Comparison of ENCODE assay signal across 9 cellular contexts in genomic region chr1:219927298-219927955, GRCh38. TPM values are rescaled to one million over a fixed set of nuclear protein-coding genes. Genes with fewer than 3 reads are reported as not detected.
DNase-seq lines count a peak whose midpoint lies in the region; ATAC-seq, FAIRE-seq and TF ChIP-seq lines count a peak whose summit lies in the region.
"Had no signal": no experiment of that assay in that cellular context is flagged by ENCODE, and none has a peak within 500 bp of the region (broad histone marks: within the 10 kb centered on the region; RNA-seq: fewer than 3 reads in every experiment).

No MANE protein-coding gene starts in this region.

- no peak for FAIRE-seq in HTR-8/SVneo (lab: Jason Lieb, UNC)

- no peak for ATAC-seq in activated T-cell treated with anti-CD3 and anti-CD28 coated beads, Interleukin-2, amount 50 U/mL, for 4 hours
- ATAC-seq in right lobe of liver (peak; percentile 22 to 48 (median 31)), thoracic aorta (ENCODE audit: insufficient number of reproducible peaks, low FRiP score, low read depth) (no peak), mucosa of descending colon (no peak)

- peaks cover 50% of the 10 kb centered on the region for H3K27me3 Mint-ChIP-seq in activated T-cell treated with anti-CD3 and anti-CD28 coated beads, Interleukin-2, amount 50 U/mL, for 4 hours (ENCODE audit: low read depth)
- peaks cover 34% of the 10 kb centered on the region for H3K27me3 Mint-ChIP-seq in activated naive CD8-positive, alpha-beta T cell

- H3K4me3 Mint-ChIP-seq in activated T-cell treated with anti-CD3 and anti-CD28 coated beads, Interleukin-2, amount 50 U/mL, for 4 hours = peak overlapping the region; percentile 27
- peak overlapping the region; percentile 81 for H3K4me3 Mint-ChIP-seq in activated naive CD8-positive, alpha-beta T cell

- no peak for TF ChIP-seq POLR2A in right lobe of liver (IDR thresholded peaks at IDR 0.05)

- intact Hi-C loops in right lobe of liver (cut with DNase I) (no loop called here), mucosa of descending colon (cut with DNase I, micrococcal nuclease) (no loop called here)

- H3K27me3 ChIP-seq in right lobe of liver (no peaks in the 10 kb centered on the region), thoracic aorta (replicated peaks; ENCODE audit: insufficient read depth) (no peaks in the 10 kb centered on the region)

- H3K36me3 Mint-ChIP-seq in activated T-cell treated with anti-CD3 and anti-CD28 coated beads, Interleukin-2, amount 50 U/mL, for 4 hours (ENCODE audit: insufficient read depth) = no peaks in the 10 kb centered on the region
- no peaks in the 10 kb centered on the region for H3K36me3 Mint-ChIP-seq in activated naive CD8-positive, alpha-beta T cell

- peaks cover 12% of the 10 kb centered on the region for H3K4me1 Mint-ChIP-seq in activated T-cell treated with anti-CD3 and anti-CD28 coated beads, Interleukin-2, amount 50 U/mL, for 4 hours (ENCODE audit: low read depth)
- peaks cover 10% of the 10 kb centered on the region for H3K4me1 Mint-ChIP-seq in activated naive CD8-positive, alpha-beta T cell (ENCODE audit: low read depth)

- H3K4me3 ChIP-seq in right lobe of liver (peak overlapping the region; percentile 53 to 81 (median 74)), thoracic aorta (peak overlapping the region; percentile 65), mucosa of descending colon (no peak overlapping the region)

- H3K36me3 ChIP-seq in right lobe of liver (peaks cover 0 to 27% (median 7%) of the 10 kb centered on the region in 4 donors), thoracic aorta (no peaks in the 10 kb centered on the region), mucosa of descending colon (ENCODE audit: low read depth) (no peaks in the 10 kb centered on the region)

- no peaks in the 10 kb centered on the region for H3K9me3 Mint-ChIP-seq in activated T-cell treated with anti-CD3 and anti-CD28 coated beads, Interleukin-2, amount 50 U/mL, for 4 hours
- no peaks in the 10 kb centered on the region for H3K9me3 Mint-ChIP-seq in activated naive CD8-positive, alpha-beta T cell (ENCODE audit: low read depth)

- TF ChIP-seq CTCF in right lobe of liver (IDR thresholded peaks at IDR 0.05) (no peak), thoracic aorta (IDR thresholded peaks at IDR 0.05) (no peak), mucosa of descending colon (IDR thresholded peaks at IDR 0.05) (no peak)

- H3K27ac ChIP-seq in right lobe of liver = peak overlapping the region; percentile 65 to 88 (median 87)
- H3K27ac ChIP-seq in thoracic aorta = no peak overlapping the region

- no peaks in the 10 kb centered on the region for H3K9me3 ChIP-seq in right lobe of liver
- H3K9me3 ChIP-seq in thoracic aorta = no peaks in the 10 kb centered on the region
- no peaks in the 10 kb centered on the region for H3K9me3 ChIP-seq in mucosa of descending colon

- H3K4me1 ChIP-seq in right lobe of liver = peaks cover 0 to 54% (median 20%) of the 10 kb centered on the region in 4 donors
- peaks cover 0 to 10% of the 10 kb centered on the region in 2 donors for H3K4me1 ChIP-seq in thoracic aorta (ENCODE audit: control insufficient read depth in 1 of 2, low read depth in 2 of 2)
- H3K4me1 ChIP-seq in mucosa of descending colon (ENCODE audit: low read depth) = peaks cover 11% of the 10 kb centered on the region

- 12% methylated on average over 9 of the region's 31 CpGs for WGBS in right lobe of liver (ENCODE audit: insufficient coverage, low coverage, low lambda C conversion rate, missing lambda C conversion rate)

- no peak for DNase-seq in activated T-cell treated with anti-CD3 and anti-CD28 coated beads, Interleukin-2, amount 50 U/mL, for 4 hours
- no peak for DNase-seq in activated T-cell treated with anti-CD3 and anti-CD28 coated beads, Interleukin-2, amount 50 U/mL, for 48 hours
- DNase-seq in right lobe of liver = no peak
- no peak for DNase-seq in thoracic aorta (ENCODE audit: low spot score)
- DNase-seq in HTR-8/SVneo (ENCODE audit: insufficient read length, low spot score) = no peak
- DNase-seq in Ammon's horn (ENCODE audit: low spot score) = no peak
- no peak for DNase-seq in mucosa of descending colon
- DNase-seq: effector CD4-positive, alpha-beta T cell had no signal

- H3K27ac Mint-ChIP-seq in activated naive CD8-positive, alpha-beta T cell = no peak overlapping the region

RNA-seq across cellular contexts. Expression of gene SLC30A10, which starts 0.9 kb away (rescaled TPM):
- not detected for total RNA-seq in activated T-cell treated with anti-CD3 and anti-CD28 coated beads, Interleukin-2, amount 50 U/mL, for 4 hours
- total RNA-seq in right lobe of liver = 10 to 100 TPM; 25.5 to 55.5 (median 36.6) TPM
- total RNA-seq in thoracic aorta = not detected
- 10 to 100 TPM; 11.3 to 38.0 (median 34.3) TPM for total RNA-seq in mucosa of descending colon

Comparison
In these comparisons a context has a peak if more than half of its experiments do, and no peak if none do; other contexts are left out.
1. ATAC-seq: peak in right lobe of liver (4 of 4); none in activated T-cell treated with anti-CD3 and anti-CD28 coated beads, Interleukin-2, amount 50 U/mL, for 4 hours (0 of 2), thoracic aorta (single experiment) and mucosa of descending colon (single experiment).
2. H3K27ac ChIP-seq: peak in right lobe of liver (3 of 3); none in thoracic aorta (0 of 2).
3. RNA of gene SLC30A10, which starts 0.9 kb away (total RNA-seq): 25.5 to 55.5 TPM in right lobe of liver and 11.3 to 38.0 TPM in mucosa of descending colon; not detected in activated T-cell treated with anti-CD3 and anti-CD28 coated beads, Interleukin-2, amount 50 U/mL, for 4 hours and not detected in thoracic aorta; every median in the first group is over 10 times any median in the second.